ENCODE assay signal across 8 cellular contexts in the genomic region with DNA sequence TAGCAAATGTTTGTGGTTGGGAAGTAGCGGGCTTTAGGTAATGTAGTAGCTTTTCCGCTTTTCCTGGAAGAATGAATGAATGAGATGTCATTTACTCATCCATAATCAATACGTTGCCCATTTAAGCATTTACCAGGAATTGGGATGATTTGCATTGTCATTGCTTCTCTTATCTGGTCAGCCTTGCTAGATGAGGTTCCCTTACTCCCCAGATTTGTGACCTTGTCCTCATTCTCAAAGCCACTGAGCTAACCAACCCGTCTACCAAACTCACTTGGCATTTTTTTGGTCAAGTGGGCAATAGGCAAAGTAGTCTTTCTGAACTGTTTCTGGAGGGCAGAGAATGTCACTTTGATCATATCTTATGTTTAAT. TPM values are rescaled to one million over a fixed set of nuclear protein-coding genes. Genes with fewer than 3 reads are reported as not detected.
A peak's percentile ranks its signal among the peaks of the same experiment; 100 is the strongest.
DNase-seq lines count a peak whose midpoint lies in the region; ATAC-seq and TF ChIP-seq lines count a peak whose summit lies in the region.

No MANE protein-coding gene starts in this region.

- TF ChIP-seq CTCF in LNCaP clone FGC (IDR thresholded peaks at IDR 0.05; ENCODE audit: control insufficient read depth, extremely low read depth, insufficient read depth) = no peak
- no peak for TF ChIP-seq CTCF in coronary artery (IDR thresholded peaks at IDR 0.05)
- no peak for TF ChIP-seq CTCF in natural killer cell (IDR thresholded peaks at IDR 0.05)

- peak overlapping the region; percentile 81 for H3K4me3 ChIP-seq in CD4-positive, CD25-positive, alpha-beta regulatory T cell (ENCODE audit: low read depth, low read length)
- H3K4me3 ChIP-seq in LNCaP clone FGC (ENCODE audit: low read depth, low read length) (peak overlapping the region; percentile 77), coronary artery (peak overlapping the region; percentile 82)

- H3K36me3 ChIP-seq in CD4-positive, CD25-positive, alpha-beta regulatory T cell (ENCODE audit: control insufficient read depth, insufficient read depth, low read length) = no peaks in the 10 kb centered on the region

- H3K4me1 ChIP-seq in CD4-positive, CD25-positive, alpha-beta regulatory T cell (ENCODE audit: control insufficient read depth, insufficient read depth, low read length, poor library complexity, severe bottlenecking) = peaks cover 25% of the 10 kb centered on the region

- intact Hi-C loops in natural killer cell (cut with micrococcal nuclease) = loop anchor here (5.0 kb wide), 2 partner anchors 35 to 85 kb away; a partner anchor contains a TSS

- peak overlapping the region in 2 of 3 donors; percentile 36 to 85 for H3K27ac Mint-ChIP-seq in CD4-positive, CD25-positive, alpha-beta regulatory T cell
- H3K27ac Mint-ChIP-seq in natural killer cell = peak overlapping the region; percentile 62 to 75

- H3K36me3 Mint-ChIP-seq in CD4-positive, CD25-positive, alpha-beta regulatory T cell = peaks cover 3% of the 10 kb centered on the region
- no peaks in the 10 kb centered on the region for H3K36me3 Mint-ChIP-seq in natural killer cell

- peaks cover 5 to 64% (median 31%) of the 10 kb centered on the region in 4 donors for H3K4me1 Mint-ChIP-seq in CD4-positive, CD25-positive, alpha-beta regulatory T cell
- peaks cover 28 to 29% of the 10 kb centered on the region in 2 donors for H3K4me1 Mint-ChIP-seq in natural killer cell

- no peak overlapping the region for H3K27ac ChIP-seq in CD4-positive, CD25-positive, alpha-beta regulatory T cell (ENCODE audit: insufficient read depth, low read length, poor library complexity, severe bottlenecking)
- peak overlapping the region in 1 of 2 donors; percentile 82 for H3K27ac ChIP-seq in coronary artery

- peak overlapping the region; percentile 82 to 90 (median 86) for H3K4me3 Mint-ChIP-seq in CD4-positive, CD25-positive, alpha-beta regulatory T cell
- peak overlapping the region; percentile 79 for H3K4me3 Mint-ChIP-seq in natural killer cell

- peak in 1 of 3 donors; percentile 7 for DNase-seq in CD4-positive, CD25-positive, alpha-beta regulatory T cell
- DNase-seq in LNCaP clone FGC (ENCODE audit: low read depth) = no peak
- no peak for DNase-seq in coronary artery (ENCODE audit: low spot score)
- no peak for DNase-seq in natural killer cell

- no peak for ATAC-seq in CD4-positive, CD25-positive, alpha-beta regulatory T cell (ENCODE audit: low read depth in 2 of 2)
- ATAC-seq in natural killer cell (no peak), GM21717 (IDR thresholded peaks at IDR 0.05; ENCODE audit: unreplicated experiment) (no peak), GM18511 (IDR thresholded peaks at IDR 0.05; ENCODE audit: unreplicated experiment) (no peak), GM21528 (IDR thresholded peaks at IDR 0.05; ENCODE audit: low FRiP score, unreplicated experiment) (no peak), GM21447 (IDR thresholded peaks at IDR 0.05; ENCODE audit: unreplicated experiment) (no peak)

- H3K27me3 Mint-ChIP-seq in CD4-positive, CD25-positive, alpha-beta regulatory T cell = no peaks in the 10 kb centered on the region
- no peaks in the 10 kb centered on the region for H3K27me3 Mint-ChIP-seq in natural killer cell (ENCODE audit: low read depth in 2 of 2)

- H3K9me3 ChIP-seq in CD4-positive, CD25-positive, alpha-beta regulatory T cell (ENCODE audit: control insufficient read depth in 2 of 2, low read length in 2 of 2) = no peaks in the 10 kb centered on the region

- H3K27me3 ChIP-seq in CD4-positive, CD25-positive, alpha-beta regulatory T cell (ENCODE audit: control insufficient read depth, insufficient read depth, low read length) = no peaks in the 10 kb centered on the region

- no peaks in the 10 kb centered on the region for H3K9me3 Mint-ChIP-seq in CD4-positive, CD25-positive, alpha-beta regulatory T cell
- H3K9me3 Mint-ChIP-seq in natural killer cell = no peaks in the 10 kb centered on the region

RNA-seq across cellular contexts. Expression of a gene that starts 0.8 kb away (rescaled TPM):
- 22.7 TPM for total RNA-seq in CD4-positive, CD25-positive, alpha-beta regulatory T cell
- 10 to 100 TPM; 18.8 to 49.6 (median 29.2) TPM for polyA plus RNA-seq in CD4-positive, CD25-positive, alpha-beta regulatory T cell
- 10 to 100 TPM; 49.2 to 57.1 (median 50.0) TPM for total RNA-seq in natural killer cell
